ENCODE assay signal across 1 cellular context in the genomic region with DNA sequence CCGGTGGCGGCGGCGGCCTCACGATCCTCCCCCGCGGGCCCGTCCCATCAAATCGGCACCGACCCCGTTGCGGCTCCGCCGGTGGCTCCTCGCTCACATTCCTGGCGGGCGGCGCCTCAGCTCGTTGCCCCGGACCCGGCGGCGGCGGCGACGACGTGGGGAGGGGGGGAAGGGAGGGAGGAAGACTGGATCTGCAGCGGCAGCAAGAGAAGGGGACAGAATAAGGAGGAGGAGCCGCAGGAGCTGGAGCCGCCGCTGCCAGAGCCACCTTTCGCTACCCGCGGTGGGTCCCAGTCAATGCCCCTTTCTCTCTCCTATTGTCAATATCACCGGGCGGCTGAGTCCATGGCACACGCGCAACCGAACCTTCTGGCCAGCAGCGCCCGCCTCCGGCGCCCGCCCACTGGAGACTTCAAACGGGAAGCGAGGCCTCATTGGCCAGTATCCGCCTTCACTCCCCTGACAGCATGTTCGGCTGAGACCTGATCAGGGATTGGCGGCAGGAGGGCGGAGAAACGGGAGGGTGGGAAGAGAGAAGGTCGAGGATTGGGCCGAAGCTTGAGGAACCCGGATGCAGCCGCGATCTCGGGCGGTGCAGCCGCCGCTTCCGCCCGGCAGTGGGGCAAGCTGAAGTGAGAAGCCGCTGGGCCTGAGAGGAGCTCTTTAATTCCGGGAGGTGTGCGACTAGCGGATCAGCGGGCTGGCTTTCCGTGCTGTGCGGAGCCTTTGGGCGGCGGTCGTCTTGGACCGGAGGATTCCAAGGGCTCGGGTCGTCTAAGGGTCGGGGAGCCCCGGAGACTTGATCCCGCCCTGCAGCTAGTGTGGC.
TF ChIP-seq lines count a peak whose summit lies in the region.

A gene (minus strand): TSS at position 378 of the 826 bp plus-strand sequence. CDS start 3,692 bp downstream, outside the sequence.

TF ChIP-seq in HepG2, 621 proteins besides CTCF, POLR2A, EP300 and RAD21 (continued from another document and continues in another):
- TF ChIP-seq DMAP1 (CRISPR knock-in tag; IDR thresholded peaks at IDR 0.05) (peak; percentile 69; the same call in 1 of the 2 replicates), PAWR (CRISPR knock-in tag; IDR thresholded peaks at IDR 0.05; ENCODE audit: borderline replicate concordance) (no peak), LCORL (IDR thresholded peaks at IDR 0.05) (no peak), LCORL (CRISPR knock-in tag; IDR thresholded peaks at IDR 0.05) (peak; percentile 33), ZNF253 (CRISPR knock-in tag; IDR thresholded peaks at IDR 0.05; ENCODE audit: borderline replicate concordance) (0 out of 2 replicates have a peak, but pooled peaks have one; percentile 80), KDM3A (CRISPR knock-in tag; IDR thresholded peaks at IDR 0.05; ENCODE audit: low read depth) (0 out of 2 replicates have a peak, but pooled peaks have one; percentile 20), ZNF841 (CRISPR knock-in tag; IDR thresholded peaks at IDR 0.05; ENCODE audit: borderline replicate concordance) (no peak), SKI (IDR thresholded peaks at IDR 0.05; ENCODE audit: partially characterized antibody) (peak; percentile 49), ELF1 (CRISPR knock-in tag; IDR thresholded peaks at IDR 0.05) (peak; percentile 92), ZNF530 (CRISPR knock-in tag; IDR thresholded peaks at IDR 0.05; ENCODE audit: low read depth) (no peak), ZNF552 (CRISPR knock-in tag; IDR thresholded peaks at IDR 0.05; ENCODE audit: borderline replicate concordance) (0 out of 2 replicates have a peak, but pooled peaks have one; percentile 45), NR2F6 (IDR thresholded peaks at IDR 0.05) (no peak), NR2F6 (CRISPR knock-in tag; IDR thresholded peaks at IDR 0.05) (peak; percentile 9; the same call in 1 of the 2 replicates), PHF21A (CRISPR knock-in tag; IDR thresholded peaks at IDR 0.05) (peak; percentile 83), GABPB1 (CRISPR knock-in tag; IDR thresholded peaks at IDR 0.05) (peak; percentile 93), ZMAT3 (CRISPR knock-in tag; conservative IDR thresholded peaks at IDR 0.05) (0 out of 2 replicates have a peak, but pooled peaks have one; percentile 22), ZNF547 (CRISPR knock-in tag; IDR thresholded peaks at IDR 0.05) (peak; percentile 64; the same call in 1 of the 2 replicates), ATAD3A (CRISPR knock-in tag; IDR thresholded peaks at IDR 0.05) (no peak), FOXA1 (IDR thresholded peaks at IDR 0.05) (no peak), FOXA1 (CRISPR knock-in tag; IDR thresholded peaks at IDR 0.05) (peak; percentile 88), TAF1 (CRISPR knock-in tag; IDR thresholded peaks at IDR 0.05) (peak; percentile 84), DR1 (CRISPR knock-in tag; IDR thresholded peaks at IDR 0.05) (peak; percentile 73)
- TF ChIP-seq, protein P1, sequence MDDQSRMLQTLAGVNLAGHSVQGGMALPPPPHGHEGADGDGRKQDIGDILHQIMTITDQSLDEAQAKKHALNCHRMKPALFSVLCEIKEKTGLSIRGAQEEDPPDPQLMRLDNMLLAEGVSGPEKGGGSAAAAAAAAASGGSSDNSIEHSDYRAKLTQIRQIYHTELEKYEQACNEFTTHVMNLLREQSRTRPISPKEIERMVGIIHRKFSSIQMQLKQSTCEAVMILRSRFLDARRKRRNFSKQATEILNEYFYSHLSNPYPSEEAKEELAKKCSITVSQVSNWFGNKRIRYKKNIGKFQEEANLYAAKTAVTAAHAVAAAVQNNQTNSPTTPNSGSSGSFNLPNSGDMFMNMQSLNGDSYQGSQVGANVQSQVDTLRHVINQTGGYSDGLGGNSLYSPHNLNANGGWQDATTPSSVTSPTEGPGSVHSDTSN (CRISPR knock-in tag; IDR thresholded peaks at IDR 0.05; ENCODE audit: borderline replicate concordance) = no peak
- TF ChIP-seq, protein P2, sequence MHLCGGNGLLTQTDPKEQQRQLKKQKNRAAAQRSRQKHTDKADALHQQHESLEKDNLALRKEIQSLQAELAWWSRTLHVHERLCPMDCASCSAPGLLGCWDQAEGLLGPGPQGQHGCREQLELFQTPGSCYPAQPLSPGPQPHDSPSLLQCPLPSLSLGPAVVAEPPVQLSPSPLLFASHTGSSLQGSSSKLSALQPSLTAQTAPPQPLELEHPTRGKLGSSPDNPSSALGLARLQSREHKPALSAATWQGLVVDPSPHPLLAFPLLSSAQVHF (CRISPR knock-in tag; IDR thresholded peaks at IDR 0.05) = no peak
- TF ChIP-seq, protein P3, sequence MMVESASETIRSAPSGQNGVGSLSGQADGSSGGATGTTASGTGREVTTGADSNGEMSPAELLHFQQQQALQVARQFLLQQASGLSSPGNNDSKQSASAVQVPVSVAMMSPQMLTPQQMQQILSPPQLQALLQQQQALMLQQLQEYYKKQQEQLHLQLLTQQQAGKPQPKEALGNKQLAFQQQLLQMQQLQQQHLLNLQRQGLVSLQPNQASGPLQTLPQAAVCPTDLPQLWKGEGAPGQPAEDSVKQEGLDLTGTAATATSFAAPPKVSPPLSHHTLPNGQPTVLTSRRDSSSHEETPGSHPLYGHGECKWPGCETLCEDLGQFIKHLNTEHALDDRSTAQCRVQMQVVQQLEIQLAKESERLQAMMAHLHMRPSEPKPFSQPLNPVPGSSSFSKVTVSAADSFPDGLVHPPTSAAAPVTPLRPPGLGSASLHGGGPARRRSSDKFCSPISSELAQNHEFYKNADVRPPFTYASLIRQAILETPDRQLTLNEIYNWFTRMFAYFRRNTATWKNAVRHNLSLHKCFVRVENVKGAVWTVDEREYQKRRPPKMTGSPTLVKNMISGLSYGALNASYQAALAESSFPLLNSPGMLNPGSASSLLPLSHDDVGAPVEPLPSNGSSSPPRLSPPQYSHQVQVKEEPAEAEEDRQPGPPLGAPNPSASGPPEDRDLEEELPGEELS (CRISPR knock-in tag; IDR thresholded peaks at IDR 0.05) = no peak
- TF ChIP-seq, protein P4, sequence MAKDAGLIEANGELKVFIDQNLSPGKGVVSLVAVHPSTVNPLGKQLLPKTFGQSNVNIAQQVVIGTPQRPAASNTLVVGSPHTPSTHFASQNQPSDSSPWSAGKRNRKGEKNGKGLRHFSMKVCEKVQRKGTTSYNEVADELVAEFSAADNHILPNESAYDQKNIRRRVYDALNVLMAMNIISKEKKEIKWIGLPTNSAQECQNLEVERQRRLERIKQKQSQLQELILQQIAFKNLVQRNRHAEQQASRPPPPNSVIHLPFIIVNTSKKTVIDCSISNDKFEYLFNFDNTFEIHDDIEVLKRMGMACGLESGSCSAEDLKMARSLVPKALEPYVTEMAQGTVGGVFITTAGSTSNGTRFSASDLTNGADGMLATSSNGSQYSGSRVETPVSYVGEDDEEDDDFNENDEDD (CRISPR knock-in tag; IDR thresholded peaks at IDR 0.05; ENCODE audit: borderline replicate concordance) = peak; percentile 74; the same call in 1 of the 2 replicates
- TF ChIP-seq, protein P5, sequence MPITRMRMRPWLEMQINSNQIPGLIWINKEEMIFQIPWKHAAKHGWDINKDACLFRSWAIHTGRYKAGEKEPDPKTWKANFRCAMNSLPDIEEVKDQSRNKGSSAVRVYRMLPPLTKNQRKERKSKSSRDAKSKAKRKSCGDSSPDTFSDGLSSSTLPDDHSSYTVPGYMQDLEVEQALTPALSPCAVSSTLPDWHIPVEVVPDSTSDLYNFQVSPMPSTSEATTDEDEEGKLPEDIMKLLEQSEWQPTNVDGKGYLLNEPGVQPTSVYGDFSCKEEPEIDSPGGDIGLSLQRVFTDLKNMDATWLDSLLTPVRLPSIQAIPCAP (CRISPR knock-in tag; IDR thresholded peaks at IDR 0.05; ENCODE audit: low read depth) = no peak
- TF ChIP-seq, protein P6, sequence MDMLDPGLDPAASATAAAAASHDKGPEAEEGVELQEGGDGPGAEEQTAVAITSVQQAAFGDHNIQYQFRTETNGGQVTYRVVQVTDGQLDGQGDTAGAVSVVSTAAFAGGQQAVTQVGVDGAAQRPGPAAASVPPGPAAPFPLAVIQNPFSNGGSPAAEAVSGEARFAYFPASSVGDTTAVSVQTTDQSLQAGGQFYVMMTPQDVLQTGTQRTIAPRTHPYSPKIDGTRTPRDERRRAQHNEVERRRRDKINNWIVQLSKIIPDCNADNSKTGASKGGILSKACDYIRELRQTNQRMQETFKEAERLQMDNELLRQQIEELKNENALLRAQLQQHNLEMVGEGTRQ (IDR thresholded peaks at IDR 0.05; ENCODE audit: low read depth, low read length) = no peak
- TF ChIP-seq, protein P6 (CRISPR knock-in tag; IDR thresholded peaks at IDR 0.05; ENCODE audit: borderline replicate concordance) = peak; percentile 47; the same call in 1 of the 2 replicates
- TF ChIP-seq, protein P7, sequence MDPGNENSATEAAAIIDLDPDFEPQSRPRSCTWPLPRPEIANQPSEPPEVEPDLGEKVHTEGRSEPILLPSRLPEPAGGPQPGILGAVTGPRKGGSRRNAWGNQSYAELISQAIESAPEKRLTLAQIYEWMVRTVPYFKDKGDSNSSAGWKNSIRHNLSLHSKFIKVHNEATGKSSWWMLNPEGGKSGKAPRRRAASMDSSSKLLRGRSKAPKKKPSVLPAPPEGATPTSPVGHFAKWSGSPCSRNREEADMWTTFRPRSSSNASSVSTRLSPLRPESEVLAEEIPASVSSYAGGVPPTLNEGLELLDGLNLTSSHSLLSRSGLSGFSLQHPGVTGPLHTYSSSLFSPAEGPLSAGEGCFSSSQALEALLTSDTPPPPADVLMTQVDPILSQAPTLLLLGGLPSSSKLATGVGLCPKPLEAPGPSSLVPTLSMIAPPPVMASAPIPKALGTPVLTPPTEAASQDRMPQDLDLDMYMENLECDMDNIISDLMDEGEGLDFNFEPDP (CRISPR knock-in tag; conservative IDR thresholded peaks at IDR 0.05) = no peak
- TF ChIP-seq, protein P8, sequence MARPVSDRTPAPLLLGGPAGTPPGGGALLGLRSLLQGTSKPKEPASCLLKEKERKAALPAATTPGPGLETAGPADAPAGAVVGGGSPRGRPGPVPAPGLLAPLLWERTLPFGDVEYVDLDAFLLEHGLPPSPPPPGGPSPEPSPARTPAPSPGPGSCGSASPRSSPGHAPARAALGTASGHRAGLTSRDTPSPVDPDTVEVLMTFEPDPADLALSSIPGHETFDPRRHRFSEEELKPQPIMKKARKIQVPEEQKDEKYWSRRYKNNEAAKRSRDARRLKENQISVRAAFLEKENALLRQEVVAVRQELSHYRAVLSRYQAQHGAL (CRISPR knock-in tag; IDR thresholded peaks at IDR 0.05; ENCODE audit: not compliant biosample characterization) = no peak
- TF ChIP-seq, protein P9, sequence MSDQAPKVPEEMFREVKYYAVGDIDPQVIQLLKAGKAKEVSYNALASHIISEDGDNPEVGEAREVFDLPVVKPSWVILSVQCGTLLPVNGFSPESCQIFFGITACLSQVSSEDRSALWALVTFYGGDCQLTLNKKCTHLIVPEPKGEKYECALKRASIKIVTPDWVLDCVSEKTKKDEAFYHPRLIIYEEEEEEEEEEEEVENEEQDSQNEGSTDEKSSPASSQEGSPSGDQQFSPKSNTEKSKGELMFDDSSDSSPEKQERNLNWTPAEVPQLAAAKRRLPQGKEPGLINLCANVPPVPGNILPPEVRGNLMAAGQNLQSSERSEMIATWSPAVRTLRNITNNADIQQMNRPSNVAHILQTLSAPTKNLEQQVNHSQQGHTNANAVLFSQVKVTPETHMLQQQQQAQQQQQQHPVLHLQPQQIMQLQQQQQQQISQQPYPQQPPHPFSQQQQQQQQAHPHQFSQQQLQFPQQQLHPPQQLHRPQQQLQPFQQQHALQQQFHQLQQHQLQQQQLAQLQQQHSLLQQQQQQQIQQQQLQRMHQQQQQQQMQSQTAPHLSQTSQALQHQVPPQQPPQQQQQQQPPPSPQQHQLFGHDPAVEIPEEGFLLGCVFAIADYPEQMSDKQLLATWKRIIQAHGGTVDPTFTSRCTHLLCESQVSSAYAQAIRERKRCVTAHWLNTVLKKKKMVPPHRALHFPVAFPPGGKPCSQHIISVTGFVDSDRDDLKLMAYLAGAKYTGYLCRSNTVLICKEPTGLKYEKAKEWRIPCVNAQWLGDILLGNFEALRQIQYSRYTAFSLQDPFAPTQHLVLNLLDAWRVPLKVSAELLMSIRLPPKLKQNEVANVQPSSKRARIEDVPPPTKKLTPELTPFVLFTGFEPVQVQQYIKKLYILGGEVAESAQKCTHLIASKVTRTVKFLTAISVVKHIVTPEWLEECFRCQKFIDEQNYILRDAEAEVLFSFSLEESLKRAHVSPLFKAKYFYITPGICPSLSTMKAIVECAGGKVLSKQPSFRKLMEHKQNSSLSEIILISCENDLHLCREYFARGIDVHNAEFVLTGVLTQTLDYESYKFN (CRISPR knock-in tag; conservative IDR thresholded peaks at IDR 0.05) = peak; percentile 29; the same call in 1 of the 2 replicates
- TF ChIP-seq, protein P10, sequence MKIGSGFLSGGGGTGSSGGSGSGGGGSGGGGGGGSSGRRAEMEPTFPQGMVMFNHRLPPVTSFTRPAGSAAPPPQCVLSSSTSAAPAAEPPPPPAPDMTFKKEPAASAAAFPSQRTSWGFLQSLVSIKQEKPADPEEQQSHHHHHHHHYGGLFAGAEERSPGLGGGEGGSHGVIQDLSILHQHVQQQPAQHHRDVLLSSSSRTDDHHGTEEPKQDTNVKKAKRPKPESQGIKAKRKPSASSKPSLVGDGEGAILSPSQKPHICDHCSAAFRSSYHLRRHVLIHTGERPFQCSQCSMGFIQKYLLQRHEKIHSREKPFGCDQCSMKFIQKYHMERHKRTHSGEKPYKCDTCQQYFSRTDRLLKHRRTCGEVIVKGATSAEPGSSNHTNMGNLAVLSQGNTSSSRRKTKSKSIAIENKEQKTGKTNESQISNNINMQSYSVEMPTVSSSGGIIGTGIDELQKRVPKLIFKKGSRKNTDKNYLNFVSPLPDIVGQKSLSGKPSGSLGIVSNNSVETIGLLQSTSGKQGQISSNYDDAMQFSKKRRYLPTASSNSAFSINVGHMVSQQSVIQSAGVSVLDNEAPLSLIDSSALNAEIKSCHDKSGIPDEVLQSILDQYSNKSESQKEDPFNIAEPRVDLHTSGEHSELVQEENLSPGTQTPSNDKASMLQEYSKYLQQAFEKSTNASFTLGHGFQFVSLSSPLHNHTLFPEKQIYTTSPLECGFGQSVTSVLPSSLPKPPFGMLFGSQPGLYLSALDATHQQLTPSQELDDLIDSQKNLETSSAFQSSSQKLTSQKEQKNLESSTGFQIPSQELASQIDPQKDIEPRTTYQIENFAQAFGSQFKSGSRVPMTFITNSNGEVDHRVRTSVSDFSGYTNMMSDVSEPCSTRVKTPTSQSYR (CRISPR knock-in tag; IDR thresholded peaks at IDR 0.05; ENCODE audit: borderline replicate concordance) = 0 out of 2 replicates have a peak, but pooled peaks have one; percentile 11
- TF ChIP-seq, protein P11, sequence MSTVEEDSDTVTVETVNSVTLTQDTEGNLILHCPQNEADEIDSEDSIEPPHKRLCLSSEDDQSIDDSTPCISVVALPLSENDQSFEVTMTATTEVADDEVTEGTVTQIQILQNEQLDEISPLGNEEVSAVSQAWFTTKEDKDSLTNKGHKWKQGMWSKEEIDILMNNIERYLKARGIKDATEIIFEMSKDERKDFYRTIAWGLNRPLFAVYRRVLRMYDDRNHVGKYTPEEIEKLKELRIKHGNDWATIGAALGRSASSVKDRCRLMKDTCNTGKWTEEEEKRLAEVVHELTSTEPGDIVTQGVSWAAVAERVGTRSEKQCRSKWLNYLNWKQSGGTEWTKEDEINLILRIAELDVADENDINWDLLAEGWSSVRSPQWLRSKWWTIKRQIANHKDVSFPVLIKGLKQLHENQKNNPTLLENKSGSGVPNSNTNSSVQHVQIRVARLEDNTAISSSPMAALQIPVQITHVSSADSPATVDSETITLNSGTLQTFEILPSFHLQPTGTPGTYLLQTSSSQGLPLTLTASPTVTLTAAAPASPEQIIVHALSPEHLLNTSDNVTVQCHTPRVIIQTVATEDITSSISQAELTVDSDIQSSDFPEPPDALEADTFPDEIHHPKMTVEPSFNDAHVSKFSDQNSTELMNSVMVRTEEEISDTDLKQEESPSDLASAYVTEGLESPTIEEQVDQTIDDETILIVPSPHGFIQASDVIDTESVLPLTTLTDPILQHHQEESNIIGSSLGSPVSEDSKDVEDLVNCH (CRISPR knock-in tag; IDR thresholded peaks at IDR 0.05) = peak; percentile 99; the same call in 1 of the 2 replicates
